ENCODE assay signal across 10 cellular contexts in genomic region chr22:24247011-24247507, GRCh38. TPM values are rescaled to one million over a fixed set of nuclear protein-coding genes. Genes with fewer than 3 reads are reported as not detected.
A peak's percentile ranks its signal among the peaks of the same experiment; 100 is the strongest.
DNase-seq lines count a peak whose midpoint lies in the region; ATAC-seq, FAIRE-seq and TF ChIP-seq lines count a peak whose summit lies in the region.
"Had no signal": no experiment of that assay in that cellular context is flagged by ENCODE, and none has a peak within 500 bp of the region (broad histone marks: within the 10 kb centered on the region; RNA-seq: fewer than 3 reads in every experiment).

No MANE protein-coding gene starts in this region.

- H3K27ac Mint-ChIP-seq in osteocyte (ENCODE audit: unreplicated experiment): peak overlapping the region; percentile 93
- H3K27ac Mint-ChIP-seq: type B pancreatic cell had no signal

- H3K36me3 ChIP-seq in PC-3 (ENCODE audit: low read depth, low read length) (no peaks in the 10 kb centered on the region), esophagus squamous epithelium (no peaks in the 10 kb centered on the region)

- 0 out of 2 replicates have a peak overlapping the region, but pooled peaks have one; percentile 21 for H3K9ac ChIP-seq in PC-3 (ENCODE audit: low read length)

- intact Hi-C loops in PC-3 (cut with micrococcal nuclease) (loop anchor here (2.0 to 5.0 kb wide), 2 partner anchors 40 to 58 kb away; no protein-coding TSS in a partner anchor), esophagus squamous epithelium (cut with DNase I) (loop anchor here (5.0 kb wide), 1 partner anchor 60 kb away; no protein-coding TSS in a partner anchor)

- ATAC-seq in A549: peak; percentile 55 to 57; a peak in 5 of 6 replicates
- ATAC-seq in PC-3: 0 out of 2 replicates have a peak, but pooled peaks have one; percentile 20

- peak overlapping the region; percentile 74; the same call in 1 of the 2 replicates for H2AFZ ChIP-seq in PC-3 (ENCODE audit: low read length)

- WGBS in A549 (ENCODE audit: missing lambda C conversion rate): 46% methylated on average over 3 of the region's 6 CpGs
- 57 to 73% methylated on average over 4 of the region's 6 CpGs for whole genome bisulfite sequencing in esophagus squamous epithelium, 2 donors

- TF ChIP-seq CTCF in A549 (IDR thresholded peaks at IDR 0.05) (no peak), PC-3 (conservative IDR thresholded peaks at IDR 0.05; ENCODE audit: low read depth, low read length) (no peak), esophagus squamous epithelium (IDR thresholded peaks at IDR 0.05) (no peak), osteocyte (IDR thresholded peaks at IDR 0.05) (no peak)

- no TSS peak for BruUV-seq in PC-3 (replicated peaks; lab: Mats Ljungman, UMichigan)

- no peaks in the 10 kb centered on the region for H3K9me3 Mint-ChIP-seq in osteocyte (ENCODE audit: unreplicated experiment)
- H3K9me3 Mint-ChIP-seq: type B pancreatic cell had no signal

- FAIRE-seq in A549 (lab: Jason Lieb, UNC): no peak

- H3K4me2 ChIP-seq in A549 (peak overlapping the region; percentile 40), PC-3 (ENCODE audit: low read length) (peak overlapping the region; percentile 60)

- no peaks in the 10 kb centered on the region for H4K20me1 ChIP-seq in PC-3 (ENCODE audit: low read length)

- H3F3A ChIP-seq in PC-3 (ENCODE audit: low read length, unreplicated experiment): no peaks in the 10 kb centered on the region

- H3K4me1 Mint-ChIP-seq in osteocyte (ENCODE audit: unreplicated experiment): peaks cover 56% of the 10 kb centered on the region

- no peaks in the 10 kb centered on the region for H3K79me2 ChIP-seq in PC-3 (ENCODE audit: low read length)

- H3K9me2 ChIP-seq in PC-3 (replicated peaks; ENCODE audit: low read length): no peaks in the 10 kb centered on the region

- peak overlapping the region; percentile 82 to 100 for H3K27ac ChIP-seq in A549
- no peak overlapping the region for H3K27ac ChIP-seq in PC-3 (ENCODE audit: low read length)
- peak overlapping the region; percentile 57 to 92 (median 82) for H3K27ac ChIP-seq in esophagus squamous epithelium

- H3K9me3 ChIP-seq in A549: no peaks in the 10 kb centered on the region
- no peaks in the 10 kb centered on the region for H3K9me3 ChIP-seq in PC-3 (ENCODE audit: low read length)
- H3K9me3 ChIP-seq in esophagus squamous epithelium: no peaks in the 10 kb centered on the region

- no peaks in the 10 kb centered on the region for H3K27me3 ChIP-seq in PC-3 (ENCODE audit: low read length)
- H3K27me3 ChIP-seq in esophagus squamous epithelium: no peaks in the 10 kb centered on the region

- H3K36me3 Mint-ChIP-seq in osteocyte (ENCODE audit: unreplicated experiment): no peaks in the 10 kb centered on the region
- H3K36me3 Mint-ChIP-seq: type B pancreatic cell had no signal

- TF ChIP-seq POLR2A in A549 (IDR thresholded peaks at IDR 0.05; ENCODE audit: low read length): no peak
- TF ChIP-seq POLR2A in esophagus squamous epithelium (IDR thresholded peaks at IDR 0.05): no peak

- no peak overlapping the region for H3K4me3 ChIP-seq in A549
- no peak overlapping the region for H3K4me3 ChIP-seq in PC-3 (ENCODE audit: low read length)
- H3K4me3 ChIP-seq in esophagus squamous epithelium: no peak overlapping the region

- DNase-seq in A549 (ENCODE audit: low read depth in 1 of 2, low spot score in 1 of 2) (no peak), PC-3 (no peak), esophagus squamous epithelium (lab: John Stamatoyannopoulos, UW) (no peak), osteocyte (ENCODE audit: extremely low spot score, unreplicated experiment) (no peak), NK-92 (lab: John Stamatoyannopoulos, UW; ENCODE audit: unreplicated experiment) (no peak)
- DNase-seq in NK-92 treated with Interleukin-12 subunit alpha and Interleukin-12 subunit beta, amount 100 ng/mL, for 24 hours (lab: John Stamatoyannopoulos, UW): no peak
- DNase-seq in stimulated activated CD4-positive, alpha-beta T cell treated with anti-CD3 and anti-CD28 coated beads, Interleukin-2, amount 100 ng/mL, for 48 hours: no peak
- DNase-seq in stimulated activated CD4-positive, alpha-beta T cell treated with anti-CD3 and anti-CD28 coated beads, Interleukin-2, amount 100 ng/mL, for 24 hours: no peak
- DNase-seq: activated T-cell treated with anti-CD3 and anti-CD28 coated beads for 4 hours had no signal

- CTCF ChIA-PET in A549 (lab: Yijun Ruan, JAX) (interaction anchor here (0.6 to 2.5 kb wide), 26 partner anchors 10 to 193 kb away, joined by 3 to 61 read pairs (median 4); partner anchors contain the start of gene SUSD2), PC-3 (lab: Charles Lee) (interaction anchor here (1.0 kb wide), 2 partner anchors 57 to 58 kb away, joined by 6 to 9 read pairs; no protein-coding TSS in a partner anchor)

- no peak overlapping the region for H3K4me3 Mint-ChIP-seq in osteocyte (ENCODE audit: unreplicated experiment)
- H3K4me3 Mint-ChIP-seq: type B pancreatic cell had no signal

- no peaks in the 10 kb centered on the region for H3K27me3 Mint-ChIP-seq in osteocyte (ENCODE audit: unreplicated experiment)
- H3K27me3 Mint-ChIP-seq: type B pancreatic cell had no signal

- TF ChIP-seq RAD21 in A549 (conservative IDR thresholded peaks at IDR 0.05 in 1 of 2, IDR thresholded peaks at IDR 0.05 in 1 of 2): no peak

- TF ChIP-seq EP300 in A549 (IDR thresholded peaks at IDR 0.05): peak in 1 of 2 experiments; percentile 33; a peak in 1 of 5 replicates

- H3K4me1 ChIP-seq in A549: peaks cover 48% of the 10 kb centered on the region
- peaks cover 6% of the 10 kb centered on the region for H3K4me1 ChIP-seq in PC-3 (ENCODE audit: insufficient read depth, low read length)
- peaks cover 3 to 54% (median 41%) of the 10 kb centered on the region in 3 donors for H3K4me1 ChIP-seq in esophagus squamous epithelium

- POLR2A ChIA-PET in A549 (lab: Yijun Ruan, JAX): interaction anchor here (0.9 to 1.0 kb wide), 2 partner anchors 40 to 57 kb away, joined by 3 to 6 read pairs; no protein-coding TSS in a partner anchor
- POLR2A ChIA-PET in PC-3 (lab: Charles Lee; ENCODE audit: unreplicated experiment): no interaction called here

TF ChIP-seq in A549, 52 proteins besides CTCF, POLR2A, EP300 and RAD21:
- no peak for TF ChIP-seq RCOR1 (IDR thresholded peaks at IDR 0.05; ENCODE audit: low read depth, low read length)

RNA-seq across cellular contexts. Expression of gene GGT5, which starts 2.2 kb away (rescaled TPM):
- polyA plus RNA-seq in A549 (2011; rRNA removed) (2.3 and 3.1 TPM in 2 replicates), A549 (2017; fragmentation: RNase III; extraction: RNeasy Plus Mini Kit Qiagen cat#74134 plus additional on column Dnase treatment) (2.2 to 3.3 TPM (median 2.5 TPM) in 3 replicates)
- 0.90 and 1.2 TPM in 2 replicates for polyA plus RNA-seq in A549 (2012; cell fraction: cytosol; rRNA removed)
- 8.8 and 9.9 TPM in 2 replicates for polyA plus RNA-seq in A549 (2012; cell fraction: nucleus; rRNA removed)
- polyA minus RNA-seq in A549 (2011; rRNA and poly(A)+ RNA removed): 1.9 and 4.9 TPM in 2 replicates
- total RNA-seq in PC-3 (2014; rRNA removed) (0.04 and 0.12 TPM in 2 replicates), esophagus squamous epithelium (10 to 100 TPM in 2 of 4 donors, 1 to 10 TPM in 2; 2.6 to 26.5 (median 7.1) TPM), osteocyte (136 and 150 TPM in 2 replicates)

RNA-seq across cellular contexts. Expression of gene SPECC1L, which starts 23.6 kb away (rescaled TPM):
- 22.4 and 25.2 TPM in 2 replicates for polyA plus RNA-seq in A549 (2011; rRNA removed)
- 8.8 and 9.6 TPM in 2 replicates for polyA plus RNA-seq in A549 (2012; cell fraction: cytosol; rRNA removed)
- 15.3 and 21.1 TPM in 2 replicates for polyA plus RNA-seq in A549 (2012; cell fraction: nucleus; rRNA removed)
- 14.8 to 15.4 TPM (median 15.2 TPM) in 3 replicates for polyA plus RNA-seq in A549 (2017; fragmentation: RNase III; extraction: RNeasy Plus Mini Kit Qiagen cat#74134 plus additional on column Dnase treatment)
- polyA minus RNA-seq in A549 (2011; rRNA and poly(A)+ RNA removed): 25.9 and 27.2 TPM in 2 replicates
- 14.1 and 15.1 TPM in 2 replicates for total RNA-seq in PC-3 (2014; rRNA removed)
- total RNA-seq in esophagus squamous epithelium: 10 to 100 TPM; 21.4 to 31.9 (median 27.7) TPM
- 79.5 and 93.5 TPM in 2 replicates for total RNA-seq in osteocyte
